13 cellular contexts compared by ENCODE assay signal in the genomic region with DNA sequence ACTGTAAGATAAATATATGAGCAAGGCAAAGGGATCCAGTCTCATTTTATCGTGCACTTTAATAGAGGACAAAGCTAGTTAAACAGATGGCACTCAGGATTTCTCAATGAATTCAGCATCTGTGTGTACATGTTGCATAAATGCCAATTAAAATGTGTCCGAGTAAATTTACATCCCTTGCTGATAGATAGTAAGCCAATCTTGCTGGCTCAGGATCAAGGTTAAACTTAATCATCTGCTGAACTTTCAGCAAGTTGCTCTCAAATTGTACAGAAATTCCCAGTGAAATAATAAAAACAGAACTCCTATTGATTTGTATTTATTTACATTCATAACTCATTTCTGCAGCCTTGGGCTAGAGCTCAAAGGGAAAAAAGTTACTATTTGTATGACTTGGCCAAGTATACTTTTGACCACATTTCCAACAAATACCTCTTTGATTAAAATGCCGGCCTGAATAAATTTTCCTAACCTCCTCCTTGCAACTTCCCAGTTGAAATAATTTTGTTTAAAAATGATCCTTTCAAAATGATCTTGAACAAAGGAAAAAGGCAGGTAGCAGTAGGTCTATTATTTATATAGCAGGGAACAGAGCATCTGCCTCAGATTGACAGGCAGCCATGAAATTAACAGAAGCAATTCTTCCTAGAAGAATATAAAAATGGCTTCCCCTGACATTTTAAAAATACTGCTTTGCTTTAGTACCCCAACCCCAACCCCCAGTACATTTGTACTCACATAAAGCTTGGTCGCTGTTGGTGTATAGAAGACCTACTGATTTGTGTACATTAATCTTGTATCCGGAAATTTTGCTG.
A peak's percentile ranks its signal among the peaks of the same experiment; 100 is the strongest.
DNase-seq lines count a peak whose midpoint lies in the region; ATAC-seq, FAIRE-seq and TF ChIP-seq lines count a peak whose summit lies in the region.
"Had no signal": no experiment of that assay in that cellular context is flagged by ENCODE, and none has a peak within 500 bp of the region (broad histone marks: within the 10 kb centered on the region; RNA-seq: fewer than 3 reads in every experiment).

No MANE protein-coding gene starts in this region.

- H3K27ac ChIP-seq in Panc1 (ENCODE audit: low read length), result peak overlapping the region; percentile 34
- H3K27ac ChIP-seq in keratinocyte (ENCODE audit: control insufficient read depth, insufficient read depth, low read length), result no peak overlapping the region
- no peak overlapping the region for H3K27ac ChIP-seq in MM.1S (ENCODE audit: low read length)

- POLR2A ChIA-PET in Panc1 (lab: Charles Lee), result no interaction called here

- H2AFZ ChIP-seq in keratinocyte (ENCODE audit: control insufficient read depth, low read length) (no peak overlapping the region), MM.1S (ENCODE audit: low read length) (no peak overlapping the region)

- no peak overlapping the region for H3K4me2 ChIP-seq in keratinocyte (ENCODE audit: control insufficient read depth, extremely low read depth, insufficient read depth, low read depth, low read length)
- H3K4me2 ChIP-seq in MM.1S (ENCODE audit: low read depth, low read length), result no peak overlapping the region

- no peak for TF ChIP-seq CTCF in Panc1 (IDR thresholded peaks at IDR 0.05)
- no peak for TF ChIP-seq CTCF in keratinocyte (optimal IDR thresholded peaks at IDR 0.05 in 1 of 3, IDR thresholded peaks at IDR 0.05 in 1 of 3, conservative IDR thresholded peaks at IDR 0.05 in 1 of 3; ENCODE audit: extremely low read depth in 1 of 3, insufficient read depth in 2 of 3, low read length in 3 of 3)
- no peak for TF ChIP-seq CTCF in HFFc6 (IDR thresholded peaks at IDR 0.05)
- TF ChIP-seq CTCF in MM.1S (IDR thresholded peaks at IDR 0.05; ENCODE audit: low read length), result no peak

- in situ Hi-C loops in Panc1 (cut with HindIII; ENCODE audit: low pct_unique_long_range_greater_than_20kb, low sequenced_read_pairs), result no loop called here

- no peaks in the 10 kb centered on the region for H3F3A ChIP-seq in MM.1S (ENCODE audit: insufficient read depth, low read length)

- H3K27me3 ChIP-seq in Panc1 (ENCODE audit: control insufficient read depth, insufficient read depth, low read length) (no peaks in the 10 kb centered on the region), keratinocyte (ENCODE audit: control insufficient read depth, extremely low read depth, insufficient read depth, low read length) (no peaks in the 10 kb centered on the region), MM.1S (replicated peaks; ENCODE audit: insufficient read depth, low read length) (no peaks in the 10 kb centered on the region)
- H3K27me3 ChIP-seq: BE2C had no signal

- no peaks in the 10 kb centered on the region for H3K79me2 ChIP-seq in keratinocyte (ENCODE audit: control insufficient read depth, insufficient read depth, low read length)
- H3K79me2 ChIP-seq in MM.1S (ENCODE audit: low read length), result no peaks in the 10 kb centered on the region

- H3K9me3 ChIP-seq in Panc1 (ENCODE audit: control insufficient read depth, insufficient read depth, low read depth, low read length) (no peaks in the 10 kb centered on the region), keratinocyte (ENCODE audit: control insufficient read depth, low read depth, low read length) (no peaks in the 10 kb centered on the region), MM.1S (replicated peaks; ENCODE audit: insufficient read depth, low read length) (no peaks in the 10 kb centered on the region)
- H3K9me3 ChIP-seq: BE2C had no signal

- H3K27ac Mint-ChIP-seq in HFFc6, result no peak overlapping the region
- H3K27ac Mint-ChIP-seq: activated naive CD8-positive, alpha-beta T cell treated with anti-CD3 and anti-CD28 coated beads, Interleukin-2, amount 50 U/mL, for 24 hours had no signal

- 0 out of 2 replicates have a peak, but pooled peaks have one; percentile 45 for ATAC-seq in Panc1
- ATAC-seq in GM21717 (IDR thresholded peaks at IDR 0.05; ENCODE audit: unreplicated experiment), result no peak
- ATAC-seq: activated naive CD8-positive, alpha-beta T cell treated with anti-CD3 and anti-CD28 coated beads, Interleukin-2, amount 50 U/mL, for 24 hours; Right ventricle myocardium inferior had no signal

- dilution Hi-C loops in keratinocyte (cut with MboI; ENCODE audit: extremely low pct_ligation_motif_present, low sequenced_read_pairs), result no loop called here

- DNase-seq in DMS 273 treated with DMSO at 0.1 percent for 48 hours (lab: John Stamatoyannopoulos, UW), result peak; percentile 87
- peak; percentile 67 for DNase-seq in NCI-H1694 treated with DMSO at 0.1 percent for 48 hours (lab: John Stamatoyannopoulos, UW)
- DNase-seq in Panc1 (ENCODE audit: low read depth, low spot score), result no peak
- DNase-seq in keratinocyte (ENCODE audit: low read depth, low spot score), result no peak
- DNase-seq in NCI-H526 treated with DMSO at 0.1 percent for 48 hours (lab: John Stamatoyannopoulos, UW), result no peak
- no peak for DNase-seq in HFFc6
- no peak for DNase-seq in MM.1S
- DNase-seq: activated naive CD8-positive, alpha-beta T cell treated with anti-CD3 and anti-CD28 coated beads, Interleukin-2, amount 50 U/mL, for 24 hours; BE2C; cortex of kidney; GOT3 had no signal

- no peaks in the 10 kb centered on the region for H3K27me3 Mint-ChIP-seq in HFFc6 (ENCODE audit: insufficient read depth)
- H3K27me3 Mint-ChIP-seq: activated naive CD8-positive, alpha-beta T cell treated with anti-CD3 and anti-CD28 coated beads, Interleukin-2, amount 50 U/mL, for 24 hours had no signal

- H3K4me3 Mint-ChIP-seq in HFFc6, result no peak overlapping the region
- H3K4me3 Mint-ChIP-seq: activated naive CD8-positive, alpha-beta T cell treated with anti-CD3 and anti-CD28 coated beads, Interleukin-2, amount 50 U/mL, for 24 hours had no signal

- H3K36me3 Mint-ChIP-seq in HFFc6 (ENCODE audit: low read depth), result no peaks in the 10 kb centered on the region

- H3K4me1 ChIP-seq in Panc1 (ENCODE audit: control insufficient read depth, insufficient read depth, low read length), result no peaks in the 10 kb centered on the region; the same call in 1 of the 2 replicates
- H3K4me1 ChIP-seq in keratinocyte (ENCODE audit: control insufficient read depth, extremely low read depth, insufficient read depth, low read length), result no peaks in the 10 kb centered on the region
- H3K4me1 ChIP-seq in MM.1S (ENCODE audit: low read length), result no peaks in the 10 kb centered on the region

- H4K20me1 ChIP-seq in keratinocyte (ENCODE audit: control insufficient read depth, extremely low read depth, insufficient read depth, low read length) (no peaks in the 10 kb centered on the region), MM.1S (ENCODE audit: insufficient read depth, low read length) (no peaks in the 10 kb centered on the region)

- no peaks in the 10 kb centered on the region for H3K9me1 ChIP-seq in keratinocyte (ENCODE audit: control insufficient read depth, extremely low read depth, insufficient read depth, low read length)

- BruUV-seq in Panc1 (replicated peaks; lab: Mats Ljungman, UMichigan), result no TSS peak

- no peaks in the 10 kb centered on the region for H3K9me2 ChIP-seq in MM.1S (replicated peaks; ENCODE audit: insufficient read depth, low read length)

- no peak overlapping the region for H3K9ac ChIP-seq in keratinocyte (ENCODE audit: control insufficient read depth, extremely low read depth, insufficient read depth, low read length)
- no peak overlapping the region for H3K9ac ChIP-seq in MM.1S (ENCODE audit: low read length)

- H3K4me3 ChIP-seq in Panc1 (ENCODE audit: low read depth in 2 of 2, low read length in 2 of 2) (peak overlapping the region in 1 of 2 experiments; percentile 20; a peak in 2 of 4 replicates), keratinocyte (ENCODE audit: control insufficient read depth in 2 of 3, extremely low read depth in 1 of 3, insufficient read depth in 2 of 3, low read depth in 1 of 3, low read length in 3 of 3) (no peak overlapping the region), MM.1S (ENCODE audit: low read length) (no peak overlapping the region)

- CTCF ChIA-PET in Panc1 (lab: Charles Lee), result no interaction called here

- H3K36me3 ChIP-seq in Panc1 (ENCODE audit: control insufficient read depth, insufficient read depth, low read length) (no peaks in the 10 kb centered on the region), keratinocyte (ENCODE audit: control insufficient read depth in 2 of 2, extremely low read depth in 1 of 2, insufficient read depth in 2 of 2, low read length in 2 of 2) (no peaks in the 10 kb centered on the region), MM.1S (replicated peaks; ENCODE audit: insufficient read depth, low read length) (no peaks in the 10 kb centered on the region)
- H3K36me3 ChIP-seq: BE2C had no signal

- FAIRE-seq in keratinocyte (lab: Jason Lieb, UNC), result peak; percentile 52

- H3K9me3 Mint-ChIP-seq in HFFc6, result no peaks in the 10 kb centered on the region

- intact Hi-C loops in Panc1 (cut with micrococcal nuclease; ENCODE audit: unreplicated experiment), result no loop called here

- peaks cover 11% of the 10 kb centered on the region; the same call in 1 of the 2 replicates for H3K4me1 Mint-ChIP-seq in HFFc6 (ENCODE audit: low read depth)
- H3K4me1 Mint-ChIP-seq: activated naive CD8-positive, alpha-beta T cell treated with anti-CD3 and anti-CD28 coated beads, Interleukin-2, amount 50 U/mL, for 24 hours had no signal

Comparison
In these comparisons a context has a peak if more than half of its experiments do, and no peak if none do; other contexts are left out.
1. DNase-seq: peak in DMS 273 treated with DMSO at 0.1 percent for 48 hours (single experiment) and NCI-H1694 treated with DMSO at 0.1 percent for 48 hours (single experiment); none in Panc1 (single experiment), keratinocyte (single experiment), NCI-H526 treated with DMSO at 0.1 percent for 48 hours (single experiment), HFFc6 (single experiment) and MM.1S (single experiment).